10 cellular contexts compared by ENCODE assay signal in the genomic region with DNA sequence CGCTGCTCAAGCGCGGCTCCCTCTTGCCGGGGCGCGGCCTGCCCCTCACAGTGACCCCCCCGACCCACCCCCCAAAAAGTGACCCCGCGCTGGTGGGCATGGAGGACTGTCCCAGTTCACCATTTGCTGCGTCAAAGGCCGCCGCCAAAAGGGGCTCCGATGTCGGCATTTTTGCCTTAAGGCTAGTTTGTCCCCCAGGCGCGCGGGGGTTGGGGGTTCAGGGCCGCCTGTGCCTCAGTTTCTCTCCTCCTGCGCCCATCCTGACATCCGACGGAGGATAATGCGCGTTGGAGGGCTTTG. TPM values are rescaled to one million over a fixed set of nuclear protein-coding genes. Genes with fewer than 3 reads are reported as not detected.
DNase-seq lines count a peak whose midpoint lies in the region; ATAC-seq and TF ChIP-seq lines count a peak whose summit lies in the region.
"Had no signal": no experiment of that assay in that cellular context is flagged by ENCODE, and none has a peak within 500 bp of the region (broad histone marks: within the 10 kb centered on the region; RNA-seq: fewer than 3 reads in every experiment).

No MANE protein-coding gene starts in this region.

- no peak for ATAC-seq in activated CD4-positive, alpha-beta T cell treated with anti-CD3 and anti-CD28 coated beads for 36 hours

- no peak for DNase-seq in activated CD4-positive, alpha-beta T cell treated with anti-CD3 and anti-CD28 coated beads for 36 hours
- no peak for DNase-seq in activated CD4-positive, alpha-beta T cell treated with anti-CD3 and anti-CD28 coated beads for 1 hour
- DNase-seq in kidney epithelial cell (ENCODE audit: low read depth) = no peak
- DNase-seq in testis = no peak
- DNase-seq in hypothalamus (lab: John Stamatoyannopoulos, UW) = no peak
- DNase-seq in kidney glomerular epithelial cell (lab: John Stamatoyannopoulos, UW) = no peak
- no peak for DNase-seq in Kasumi-1 (lab: John Stamatoyannopoulos, UW)
- DNase-seq: NCI-H1048, SHP77 had no signal

- TF ChIP-seq CTCF in kidney epithelial cell (IDR thresholded peaks at IDR 0.05; ENCODE audit: insufficient read depth, low read length, poor library complexity, severe bottlenecking) (no peak), testis (IDR thresholded peaks at IDR 0.05) (no peak)

- H3K27me3 ChIP-seq in kidney epithelial cell (ENCODE audit: control insufficient read depth, insufficient read depth, low read length) = peaks cover 54% of the 10 kb centered on the region
- no peaks in the 10 kb centered on the region for H3K27me3 ChIP-seq in testis

- H3K27me3 Mint-ChIP-seq in activated CD4-positive, alpha-beta T cell treated with anti-CD3 and anti-CD28 coated beads for 36 hours = peaks cover 62% of the 10 kb centered on the region

- H3K9me3 Mint-ChIP-seq in activated CD4-positive, alpha-beta T cell treated with anti-CD3 and anti-CD28 coated beads for 36 hours (ENCODE audit: low read depth) = no peaks in the 10 kb centered on the region

- peaks cover 22% of the 10 kb centered on the region for H3K4me1 Mint-ChIP-seq in activated CD4-positive, alpha-beta T cell treated with anti-CD3 and anti-CD28 coated beads for 36 hours

- no peak for TF ChIP-seq POLR2A in testis (IDR thresholded peaks at IDR 0.05)

- 31 to 38% (median 36%) methylated on average over 23 of the region's 23 CpGs for WGBS in adipose tissue, 3 donors
- WGBS in testis, 2 donors = 53 to 57% methylated on average over 8 to 23 of the region's 23 CpGs

- H3K36me3 Mint-ChIP-seq in activated CD4-positive, alpha-beta T cell treated with anti-CD3 and anti-CD28 coated beads for 36 hours (ENCODE audit: low read depth) = peaks cover 5% of the 10 kb centered on the region

- H3K36me3 ChIP-seq in kidney epithelial cell (ENCODE audit: control insufficient read depth, insufficient read depth, low read length) (no peaks in the 10 kb centered on the region), testis (ENCODE audit: low read depth, missing control alignments) (no peaks in the 10 kb centered on the region)

- POLR2A ChIA-PET in activated CD4-positive, alpha-beta T cell treated with anti-CD3 and anti-CD28 coated beads for 36 hours (lab: Charles Lee) = no interaction called here

- H3K4me3 ChIP-seq in kidney epithelial cell (ENCODE audit: low read depth, low read length) (peak overlapping the region; percentile 6), testis (peak overlapping the region; percentile 55 to 56)

- peak overlapping the region; percentile 79 for H3K27ac Mint-ChIP-seq in activated CD4-positive, alpha-beta T cell treated with anti-CD3 and anti-CD28 coated beads for 36 hours

- peak overlapping the region; percentile 72 for H3K4me3 Mint-ChIP-seq in activated CD4-positive, alpha-beta T cell treated with anti-CD3 and anti-CD28 coated beads for 36 hours

- intact Hi-C loops in activated CD4-positive, alpha-beta T cell treated with anti-CD3 and anti-CD28 coated beads for 36 hours (cut with DNase I, micrococcal nuclease) = loop anchor here in 1 of 2 experiments (2.0 kb wide), 1 partner anchor 18 kb away; the partner anchor contains the start of gene NFIX
- intact Hi-C loops in testis (cut with DNase I; ENCODE audit: low total_unique reads) = no loop called here

- H3K27ac ChIP-seq in adipose tissue (ENCODE audit: low read depth, low read length) (peak overlapping the region; percentile 28), testis (peak overlapping the region; percentile 88 to 94)

- CTCF ChIA-PET in activated CD4-positive, alpha-beta T cell treated with anti-CD3 and anti-CD28 coated beads for 36 hours (lab: Charles Lee) = no interaction called here

- no peaks in the 10 kb centered on the region for H3K9me3 ChIP-seq in testis

- H3K4me1 ChIP-seq in testis = peaks cover 63% of the 10 kb centered on the region

RNA-seq across cellular contexts. Expression of gene NFIX, which starts 17.1 kb away (rescaled TPM):
- 1 to 10 TPM; 4.3 to 4.8 TPM for total RNA-seq in activated CD4-positive, alpha-beta T cell treated with anti-CD3 and anti-CD28 coated beads for 36 hours
- polyA plus RNA-seq in adipose tissue (10 to 100 TPM; 12.3 to 88.6 (median 77.6) TPM), testis (ENCODE audit: insufficient read depth, low read depth, low replicate concordance) (47.4 TPM)
- total RNA-seq in kidney epithelial cell (6.7 and 9.7 TPM in 2 replicates), testis (10 to 100 TPM; 51.7 to 62.4 TPM)

RNA-seq across cellular contexts. Expression of gene DAND5, which starts 43.0 kb away (rescaled TPM):
- total RNA-seq in activated CD4-positive, alpha-beta T cell treated with anti-CD3 and anti-CD28 coated beads for 36 hours = under 1 TPM; 0.21 to 0.25 TPM
- polyA plus RNA-seq in adipose tissue = under 1 TPM; 0.04 to 0.11 (median 0.05) TPM
- total RNA-seq in kidney epithelial cell = not detected in 2 replicates
- 1 to 10 TPM; 1.4 to 2.8 TPM for total RNA-seq in testis
- 0.16 TPM for polyA plus RNA-seq in testis (ENCODE audit: insufficient read depth, low read depth, low replicate concordance)

RNA-seq across cellular contexts. Expression of gene GADD45GIP1, which starts 55.3 kb away (rescaled TPM):
- 10 to 100 TPM; 31.1 to 36.3 TPM for total RNA-seq in activated CD4-positive, alpha-beta T cell treated with anti-CD3 and anti-CD28 coated beads for 36 hours
- 10 to 100 TPM; 34.2 to 51.5 (median 38.2) TPM for polyA plus RNA-seq in adipose tissue
- total RNA-seq in kidney epithelial cell = 60.1 and 78.0 TPM in 2 replicates
- total RNA-seq in testis = 10 to 100 TPM; 32.2 to 39.8 TPM
- 21.6 TPM for polyA plus RNA-seq in testis (ENCODE audit: insufficient read depth, low read depth, low replicate concordance)
